Comparison of ENCODE assay signal across 8 cellular contexts in the genomic region with DNA sequence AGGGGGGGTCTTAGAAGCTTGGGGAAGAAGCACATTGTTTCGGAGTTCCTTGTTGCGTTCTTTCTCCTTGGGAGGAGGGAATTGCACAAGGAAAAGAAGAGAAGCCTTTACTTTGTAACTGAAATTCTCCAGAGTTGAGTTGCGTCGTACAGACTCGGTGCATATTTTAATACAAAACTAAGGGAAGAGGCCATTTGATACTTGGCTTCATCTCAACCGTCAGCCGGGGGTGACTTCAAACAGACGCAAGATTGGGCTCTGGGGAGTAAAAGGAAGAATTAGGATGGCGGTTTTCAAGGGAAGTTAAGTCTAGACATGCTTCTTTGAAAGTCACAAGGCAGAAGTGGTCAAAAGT. TPM values are rescaled to one million over a fixed set of nuclear protein-coding genes. Genes with fewer than 3 reads are reported as not detected.
A peak's percentile ranks its signal among the peaks of the same experiment; 100 is the strongest.
DNase-seq lines count a peak whose midpoint lies in the region; ATAC-seq and TF ChIP-seq lines count a peak whose summit lies in the region.

No MANE protein-coding gene starts in this region.

- POLR2A ChIA-PET in T-cell (lab: Charles Lee) = no interaction called here

- no peaks in the 10 kb centered on the region for H3K9me3 Mint-ChIP-seq in T-cell

- H3K4me1 ChIP-seq in foreskin keratinocyte (peaks cover 9% of the 10 kb centered on the region), psoas muscle (peaks cover 26% of the 10 kb centered on the region)

- TF ChIP-seq CTCF in foreskin keratinocyte (conservative IDR thresholded peaks at IDR 0.05) (no peak), psoas muscle (IDR thresholded peaks at IDR 0.05) (no peak)

- H3K27ac ChIP-seq in foreskin keratinocyte (no peak overlapping the region), psoas muscle (no peak overlapping the region)

- H3K9me3 ChIP-seq in psoas muscle = no peaks in the 10 kb centered on the region

- peaks cover 57 to 72% of the 10 kb centered on the region in 2 donors for H3K27me3 Mint-ChIP-seq in T-cell

- DNase-seq in EH (ENCODE audit: low read depth) (peak; percentile 22), T-cell (no peak), foreskin keratinocyte (peak; percentile 40 to 58), psoas muscle (no peak), left lobe of liver (ENCODE audit: low spot score) (no peak), retina (no peak), AG20443 (ENCODE audit: low spot score) (no peak)

- H3K27me3 ChIP-seq in foreskin keratinocyte (no peaks in the 10 kb centered on the region), psoas muscle (ENCODE audit: insufficient read depth in 3 of 3, low read length in 2 of 3) (peaks cover 3 to 82% (median 28%) of the 10 kb centered on the region in 3 donors)

- no peak for ATAC-seq in T-cell (replicated peaks in 1 of 4)
- no peak for ATAC-seq in foreskin keratinocyte
- ATAC-seq in psoas muscle = peak in 1 of 4 donors; percentile 33
- no peak for ATAC-seq in left lobe of liver
- no peak for ATAC-seq in GM18870 (IDR thresholded peaks at IDR 0.05; ENCODE audit: unreplicated experiment)

- WGBS in psoas muscle, 3 donors = 1 to 2% (median 2%) methylated on average over 9 of the region's 9 CpGs

- no peaks in the 10 kb centered on the region for H3K36me3 ChIP-seq in psoas muscle (ENCODE audit: insufficient read depth in 1 of 2, low read depth in 1 of 2)

- peak overlapping the region; percentile 71 for H3K4me3 ChIP-seq in psoas muscle

- no peak overlapping the region for H3K27ac Mint-ChIP-seq in T-cell

- peak overlapping the region in 2 of 3 donors; percentile 11 to 72 for H3K4me3 Mint-ChIP-seq in T-cell

- CTCF ChIA-PET in T-cell (lab: Charles Lee) = no interaction called here

- intact Hi-C loops in psoas muscle (cut with DNase I) = no loop called here

- no peaks in the 10 kb centered on the region for H3K36me3 Mint-ChIP-seq in T-cell

- H3K4me1 Mint-ChIP-seq in T-cell = peaks cover 14 to 26% (median 16%) of the 10 kb centered on the region in 3 donors

RNA-seq across cellular contexts. Expression of a gene that starts 1.5 kb away (rescaled TPM):
- total RNA-seq in T-cell (under 1 TPM in 2 of 5 donors, not detected in 3; 0.30 to 0.38 TPM), foreskin keratinocyte (5.0 and 5.7 TPM in 2 replicates), psoas muscle (under 1 TPM in 2 of 4 donors, not detected in 2; 0.13 to 0.32 TPM), left lobe of liver (not detected)
- polyA plus RNA-seq in foreskin keratinocyte (5.4 TPM in 2 replicates), psoas muscle (under 1 TPM in 2 of 3 donors, not detected in 1; 0.05 to 0.08 TPM)

Comparison
In these comparisons a context has a peak if more than half of its experiments do, and no peak if none do; other contexts are left out.
1. DNase-seq: peak in EH (single experiment) and foreskin keratinocyte (2 of 2); none in T-cell (0 of 34), psoas muscle (0 of 2), left lobe of liver (single experiment), retina (single experiment) and AG20443 (single experiment).